Comparison of ENCODE assay signal across 1 cellular context in the genomic region with DNA sequence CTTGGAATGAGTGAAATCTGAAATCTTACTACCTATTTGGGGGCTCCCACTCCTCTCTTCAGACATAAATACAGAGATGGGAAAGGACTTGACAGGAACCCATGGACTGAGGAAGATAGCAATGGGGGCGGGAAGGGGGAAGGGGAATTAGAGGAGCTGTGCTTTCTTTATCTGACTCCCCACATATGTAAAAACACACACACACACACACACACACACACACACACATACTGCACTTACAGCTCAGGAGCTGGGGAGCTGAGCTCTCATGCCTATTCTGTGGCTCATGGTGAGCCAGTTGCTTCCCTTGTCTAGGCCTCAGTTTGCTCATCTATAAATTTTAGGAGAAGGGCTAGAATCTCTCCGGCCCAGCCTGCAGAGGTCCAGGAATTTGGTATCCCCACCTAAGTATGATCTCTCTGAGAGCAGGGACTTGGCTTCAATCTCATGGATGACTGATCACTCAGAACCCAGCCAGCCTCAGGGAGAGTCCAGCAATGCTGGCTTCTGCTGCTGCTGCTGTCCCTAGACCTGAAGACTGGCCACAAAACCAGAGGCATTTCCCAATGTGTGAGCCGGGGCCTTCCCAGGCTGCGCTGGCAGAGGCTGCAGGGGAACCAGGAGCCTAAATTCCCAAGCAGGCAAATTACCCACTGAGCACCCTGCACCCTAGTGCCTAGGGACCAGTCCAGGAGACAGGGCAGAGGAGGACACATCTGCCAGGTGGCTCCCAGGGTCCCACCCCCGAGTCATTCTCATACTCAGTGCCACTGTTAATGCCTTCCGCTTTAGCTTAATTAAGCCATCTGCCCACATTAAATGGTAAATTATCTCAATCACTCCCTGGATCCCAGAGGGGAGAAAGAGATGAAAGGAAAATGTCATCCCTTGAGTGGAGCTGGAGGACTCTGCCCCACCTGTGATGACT.
TF ChIP-seq lines count a peak whose summit lies in the region.

No MANE protein-coding gene starts in this region.

TF ChIP-seq in SK-N-SH treated with all-trans-retinoic acid at 6 μM for 48 hours, 23 proteins besides CTCF, POLR2A, EP300 and RAD21:
- TF ChIP-seq, protein P1, sequence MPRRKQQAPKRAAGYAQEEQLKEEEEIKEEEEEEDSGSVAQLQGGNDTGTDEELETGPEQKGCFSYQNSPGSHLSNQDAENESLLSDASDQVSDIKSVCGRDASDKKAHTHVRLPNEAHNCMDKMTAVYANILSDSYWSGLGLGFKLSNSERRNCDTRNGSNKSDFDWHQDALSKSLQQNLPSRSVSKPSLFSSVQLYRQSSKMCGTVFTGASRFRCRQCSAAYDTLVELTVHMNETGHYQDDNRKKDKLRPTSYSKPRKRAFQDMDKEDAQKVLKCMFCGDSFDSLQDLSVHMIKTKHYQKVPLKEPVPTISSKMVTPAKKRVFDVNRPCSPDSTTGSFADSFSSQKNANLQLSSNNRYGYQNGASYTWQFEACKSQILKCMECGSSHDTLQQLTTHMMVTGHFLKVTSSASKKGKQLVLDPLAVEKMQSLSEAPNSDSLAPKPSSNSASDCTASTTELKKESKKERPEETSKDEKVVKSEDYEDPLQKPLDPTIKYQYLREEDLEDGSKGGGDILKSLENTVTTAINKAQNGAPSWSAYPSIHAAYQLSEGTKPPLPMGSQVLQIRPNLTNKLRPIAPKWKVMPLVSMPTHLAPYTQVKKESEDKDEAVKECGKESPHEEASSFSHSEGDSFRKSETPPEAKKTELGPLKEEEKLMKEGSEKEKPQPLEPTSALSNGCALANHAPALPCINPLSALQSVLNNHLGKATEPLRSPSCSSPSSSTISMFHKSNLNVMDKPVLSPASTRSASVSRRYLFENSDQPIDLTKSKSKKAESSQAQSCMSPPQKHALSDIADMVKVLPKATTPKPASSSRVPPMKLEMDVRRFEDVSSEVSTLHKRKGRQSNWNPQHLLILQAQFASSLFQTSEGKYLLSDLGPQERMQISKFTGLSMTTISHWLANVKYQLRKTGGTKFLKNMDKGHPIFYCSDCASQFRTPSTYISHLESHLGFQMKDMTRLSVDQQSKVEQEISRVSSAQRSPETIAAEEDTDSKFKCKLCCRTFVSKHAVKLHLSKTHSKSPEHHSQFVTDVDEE (CRISPR knock-in tag; IDR thresholded peaks at IDR 0.05), result no peak
- TF ChIP-seq OSR1 (CRISPR knock-in tag; IDR thresholded peaks at IDR 0.05) (no peak), ZFP30 (CRISPR knock-in tag; IDR thresholded peaks at IDR 0.05) (no peak), CSDC2 (CRISPR knock-in tag; IDR thresholded peaks at IDR 0.05) (no peak), SNAI2 (CRISPR knock-in tag; IDR thresholded peaks at IDR 0.05) (no peak), ZNF565 (CRISPR knock-in tag; conservative IDR thresholded peaks at IDR 0.05; ENCODE audit: low read depth) (no peak), ZC3H10 (CRISPR knock-in tag; IDR thresholded peaks at IDR 0.05) (no peak), ZNF8 (CRISPR knock-in tag; IDR thresholded peaks at IDR 0.05) (no peak), ZFP3 (CRISPR knock-in tag; IDR thresholded peaks at IDR 0.05) (no peak), BACH2 (CRISPR knock-in tag; IDR thresholded peaks at IDR 0.05; ENCODE audit: borderline replicate concordance) (no peak), ARNTL (CRISPR knock-in tag; IDR thresholded peaks at IDR 0.05; ENCODE audit: borderline replicate concordance, low read depth) (no peak)
- TF ChIP-seq, protein P2, sequence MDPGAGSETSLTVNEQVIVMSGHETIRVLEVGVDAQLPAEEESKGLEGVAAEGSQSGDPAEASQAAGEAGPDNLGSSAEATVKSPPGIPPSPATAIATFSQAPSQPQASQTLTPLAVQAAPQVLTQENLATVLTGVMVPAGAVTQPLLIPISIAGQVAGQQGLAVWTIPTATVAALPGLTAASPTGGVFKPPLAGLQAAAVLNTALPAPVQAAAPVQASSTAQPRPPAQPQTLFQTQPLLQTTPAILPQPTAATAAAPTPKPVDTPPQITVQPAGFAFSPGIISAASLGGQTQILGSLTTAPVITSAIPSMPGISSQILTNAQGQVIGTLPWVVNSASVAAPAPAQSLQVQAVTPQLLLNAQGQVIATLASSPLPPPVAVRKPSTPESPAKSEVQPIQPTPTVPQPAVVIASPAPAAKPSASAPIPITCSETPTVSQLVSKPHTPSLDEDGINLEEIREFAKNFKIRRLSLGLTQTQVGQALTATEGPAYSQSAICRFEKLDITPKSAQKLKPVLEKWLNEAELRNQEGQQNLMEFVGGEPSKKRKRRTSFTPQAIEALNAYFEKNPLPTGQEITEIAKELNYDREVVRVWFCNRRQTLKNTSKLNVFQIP (CRISPR knock-in tag; IDR thresholded peaks at IDR 0.05; ENCODE audit: borderline replicate concordance, low read depth), result no peak
- TF ChIP-seq, protein P3, sequence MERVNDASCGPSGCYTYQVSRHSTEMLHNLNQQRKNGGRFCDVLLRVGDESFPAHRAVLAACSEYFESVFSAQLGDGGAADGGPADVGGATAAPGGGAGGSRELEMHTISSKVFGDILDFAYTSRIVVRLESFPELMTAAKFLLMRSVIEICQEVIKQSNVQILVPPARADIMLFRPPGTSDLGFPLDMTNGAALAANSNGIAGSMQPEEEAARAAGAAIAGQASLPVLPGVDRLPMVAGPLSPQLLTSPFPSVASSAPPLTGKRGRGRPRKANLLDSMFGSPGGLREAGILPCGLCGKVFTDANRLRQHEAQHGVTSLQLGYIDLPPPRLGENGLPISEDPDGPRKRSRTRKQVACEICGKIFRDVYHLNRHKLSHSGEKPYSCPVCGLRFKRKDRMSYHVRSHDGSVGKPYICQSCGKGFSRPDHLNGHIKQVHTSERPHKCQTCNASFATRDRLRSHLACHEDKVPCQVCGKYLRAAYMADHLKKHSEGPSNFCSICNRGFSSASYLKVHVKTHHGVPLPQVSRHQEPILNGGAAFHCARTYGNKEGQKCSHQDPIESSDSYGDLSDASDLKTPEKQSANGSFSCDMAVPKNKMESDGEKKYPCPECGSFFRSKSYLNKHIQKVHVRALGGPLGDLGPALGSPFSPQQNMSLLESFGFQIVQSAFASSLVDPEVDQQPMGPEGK (CRISPR knock-in tag; IDR thresholded peaks at IDR 0.05; ENCODE audit: borderline replicate concordance), result no peak
- TF ChIP-seq, protein P4, sequence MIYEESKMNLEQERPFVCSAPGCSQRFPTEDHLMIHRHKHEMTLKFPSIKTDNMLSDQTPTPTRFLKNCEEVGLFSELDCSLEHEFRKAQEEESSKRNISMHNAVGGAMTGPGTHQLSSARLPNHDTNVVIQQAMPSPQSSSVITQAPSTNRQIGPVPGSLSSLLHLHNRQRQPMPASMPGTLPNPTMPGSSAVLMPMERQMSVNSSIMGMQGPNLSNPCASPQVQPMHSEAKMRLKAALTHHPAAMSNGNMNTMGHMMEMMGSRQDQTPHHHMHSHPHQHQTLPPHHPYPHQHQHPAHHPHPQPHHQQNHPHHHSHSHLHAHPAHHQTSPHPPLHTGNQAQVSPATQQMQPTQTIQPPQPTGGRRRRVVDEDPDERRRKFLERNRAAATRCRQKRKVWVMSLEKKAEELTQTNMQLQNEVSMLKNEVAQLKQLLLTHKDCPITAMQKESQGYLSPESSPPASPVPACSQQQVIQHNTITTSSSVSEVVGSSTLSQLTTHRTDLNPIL (CRISPR knock-in tag; IDR thresholded peaks at IDR 0.05; ENCODE audit: low read depth), result no peak
